Comparison of ENCODE assay signal across 11 cellular contexts in genomic region chr16:22356930-22357634, GRCh38. TPM values are rescaled to one million over a fixed set of nuclear protein-coding genes. Genes with fewer than 3 reads are reported as not detected.
DNase-seq lines count a peak whose midpoint lies in the region; ATAC-seq and TF ChIP-seq lines count a peak whose summit lies in the region.
"Had no signal": no experiment of that assay in that cellular context is flagged by ENCODE, and none has a peak within 500 bp of the region (broad histone marks: within the 10 kb centered on the region; RNA-seq: fewer than 3 reads in every experiment).

No MANE protein-coding gene starts in this region.

- H3K4me2 ChIP-seq in trophoblast cell (ENCODE audit: low read length), result no peak overlapping the region

- peak; percentile 26 for ATAC-seq in GM18909 (IDR thresholded peaks at IDR 0.05; ENCODE audit: poor library complexity, unreplicated experiment)
- ATAC-seq in HG02678 (IDR thresholded peaks at IDR 0.05; ENCODE audit: unreplicated experiment), result peak; percentile 17
- ATAC-seq in WTC11, result no peak
- no peak for ATAC-seq in omental fat pad (ENCODE audit: low FRiP score)

- no peak overlapping the region for H3K14ac ChIP-seq in trophoblast cell (ENCODE audit: low read length)

- no peak overlapping the region for H2BK12ac ChIP-seq in trophoblast cell (ENCODE audit: low read length)

- H3K18ac ChIP-seq in trophoblast cell (ENCODE audit: low read length), result peak overlapping the region; percentile 46

- peaks cover 49% of the 10 kb centered on the region for H3K4me1 Mint-ChIP-seq in WTC11

- DNase-seq in WTC11 (ENCODE audit: low spot score) (no peak), trophoblast cell (no peak), foreskin fibroblast (no peak), GM10248 (ENCODE audit: extremely low spot score) (no peak), NCI-H1417 (lab: John Stamatoyannopoulos, UW) (no peak), omental fat pad (ENCODE audit: low spot score) (no peak)
- DNase-seq: NCI-H748 treated with DMSO at 0.1 percent for 48 hours, testis had no signal

- H3K9ac ChIP-seq in trophoblast cell (ENCODE audit: low read length), result no peak overlapping the region

- H2AFZ ChIP-seq in trophoblast cell (ENCODE audit: insufficient read depth, low read length, poor library complexity), result no peak overlapping the region

- peaks cover 0 to 5% of the 10 kb centered on the region in 2 experiments for H3K4me1 ChIP-seq in trophoblast cell (ENCODE audit: control insufficient read depth in 1 of 2, insufficient read depth in 2 of 2, low read length in 2 of 2)

- H2BK5ac ChIP-seq in trophoblast cell (ENCODE audit: low read depth, low read length, poor library complexity), result peak overlapping the region; percentile 34

- H3K27ac ChIP-seq in trophoblast cell (ENCODE audit: low read depth, low read length), result peak overlapping the region; percentile 17
- H3K27ac ChIP-seq: testis had no signal

- no peaks in the 10 kb centered on the region for H3K27me3 ChIP-seq in trophoblast cell (ENCODE audit: insufficient read depth, low read length)
- H3K27me3 ChIP-seq: testis had no signal

- no peaks in the 10 kb centered on the region for H3K9me3 Mint-ChIP-seq in WTC11
- H3K9me3 Mint-ChIP-seq: dendritic cell treated with granulocyte-macrophage colony-stimulating factor and Interleukin-4, amounts not matched to agents 40 ng/mL and 50 ng/mL, for 4 days had no signal

- H3K9me3 ChIP-seq in trophoblast cell (ENCODE audit: insufficient read depth, low read depth, low read length), result no peaks in the 10 kb centered on the region
- H3K9me3 ChIP-seq: testis had no signal

- H3K79me2 ChIP-seq in trophoblast cell (ENCODE audit: control insufficient read depth, insufficient read depth, low read length, poor library complexity), result no peaks in the 10 kb centered on the region

- TF ChIP-seq CTCF in WTC11 (IDR thresholded peaks at IDR 0.05) (no peak), foreskin fibroblast (IDR thresholded peaks at IDR 0.05; ENCODE audit: low read depth, low read length) (no peak), GM10248 (IDR thresholded peaks at IDR 0.05; ENCODE audit: control extremely low read depth, extremely low read depth, low read depth, missing control alignments) (no peak), omental fat pad (IDR thresholded peaks at IDR 0.05) (no peak)

- H3K23ac ChIP-seq in trophoblast cell (ENCODE audit: low read length), result no peak overlapping the region

- POLR2A ChIA-PET in WTC11 (lab: Charles Lee), result no interaction called here
- POLR2A ChIA-PET in GM10248 (lab: Yijun Ruan, JAX), result interaction anchor here (0.7 kb wide), 1 partner anchor 261 kb away, joined by 5 read pairs; no protein-coding TSS in a partner anchor

- no peak overlapping the region for H3K4me3 ChIP-seq in trophoblast cell (ENCODE audit: low read depth, low read length)
- no peak overlapping the region for H3K4me3 ChIP-seq in foreskin fibroblast (ENCODE audit: low read depth in 1 of 2, low read length in 2 of 2)
- H3K4me3 ChIP-seq: testis had no signal

- no peaks in the 10 kb centered on the region for H3K27me3 Mint-ChIP-seq in WTC11 (ENCODE audit: low read depth)

- no peak overlapping the region for H3K4me3 Mint-ChIP-seq in WTC11
- H3K4me3 Mint-ChIP-seq: dendritic cell treated with granulocyte-macrophage colony-stimulating factor and Interleukin-4, amounts not matched to agents 40 ng/mL and 50 ng/mL, for 4 days had no signal

- H4K12ac ChIP-seq in trophoblast cell (ENCODE audit: low read depth, low read length), result no peak overlapping the region

- no peak overlapping the region for H2BK120ac ChIP-seq in trophoblast cell (ENCODE audit: insufficient read depth, low read length, poor library complexity)

- H2AK5ac ChIP-seq in trophoblast cell (ENCODE audit: low read length), result no peak overlapping the region

- no peak overlapping the region for H4K91ac ChIP-seq in trophoblast cell (ENCODE audit: low read depth, low read length)

- H3K27ac Mint-ChIP-seq in WTC11, result 0 out of 2 replicates have a peak overlapping the region, but pooled peaks have one; percentile 32
- H3K27ac Mint-ChIP-seq: dendritic cell treated with granulocyte-macrophage colony-stimulating factor and Interleukin-4, amounts not matched to agents 40 ng/mL and 50 ng/mL, for 4 days had no signal

- peaks cover 3 to 4% of the 10 kb centered on the region in 2 experiments for H3K36me3 ChIP-seq in trophoblast cell (ENCODE audit: control insufficient read depth in 1 of 2, insufficient read depth in 2 of 2, low read length in 2 of 2)

- H3K79me1 ChIP-seq in trophoblast cell (ENCODE audit: low read length), result peaks cover 4% of the 10 kb centered on the region

- peaks cover 14% of the 10 kb centered on the region for H3K36me3 Mint-ChIP-seq in WTC11

- no peak overlapping the region for H4K8ac ChIP-seq in trophoblast cell (ENCODE audit: low read depth, low read length)

- peak overlapping the region; percentile 82 for H3K4ac ChIP-seq in trophoblast cell (ENCODE audit: low read depth, low read length)

- CTCF ChIA-PET in WTC11 (lab: Charles Lee), result no interaction called here
- CTCF ChIA-PET in GM10248 (lab: Yijun Ruan, JAX), result interaction anchor here (0.8 to 2.4 kb wide), 4 partner anchors 10 to 59 kb away, joined by 3 to 8 read pairs (median 3); no protein-coding TSS in a partner anchor

- WGBS in trophoblast cell (ENCODE audit: extremely low coverage, insufficient coverage, insufficient read length), result no CpG with 5 or more reads among the region's 7 CpGs

TF ChIP-seq in WTC11, 78 proteins besides CTCF, POLR2A, EP300 and RAD21:
- no peak for TF ChIP-seq ZNF416 (CRISPR knock-in tag; IDR thresholded peaks at IDR 0.05)
- TF ChIP-seq ATF2 (CRISPR knock-in tag; IDR thresholded peaks at IDR 0.05; ENCODE audit: borderline replicate concordance, low read depth), result no peak

RNA-seq across cellular contexts. Expression of gene CDR2, which starts 17.3 kb away (rescaled TPM):
- total RNA-seq in WTC11 (2021), result 25.4 to 40.9 TPM (median 29.1 TPM) in 3 replicates
- polyA plus RNA-seq in trophoblast cell (2013), result 28.9 and 29.8 TPM in 2 replicates
- total RNA-seq in omental fat pad, result 10 to 100 TPM; 20.1 to 26.8 (median 25.3) TPM

RNA-seq across cellular contexts. Expression of gene POLR3E, which starts 59.9 kb away (rescaled TPM):
- total RNA-seq in WTC11 (2021) (62.2 to 73.5 TPM (median 68.0 TPM) in 3 replicates), omental fat pad (10 to 100 TPM; 46.3 to 73.4 (median 54.0) TPM)
- polyA plus RNA-seq in trophoblast cell (2013), result 24.6 and 26.6 TPM in 2 replicates

Comparison
In these comparisons a context has a peak if more than half of its experiments do, and no peak if none do; other contexts are left out.
1. ATAC-seq: peak in GM18909 (single experiment) and HG02678 (single experiment); none in WTC11 (single experiment) and omental fat pad (single experiment).